In genomic region chr3:152623286-152623685, GRCh38 we compare ENCODE assay signal across 19 cellular contexts.
DNase-seq lines count a peak whose midpoint lies in the region; TF ChIP-seq lines count a peak whose summit lies in the region.
"Had no signal": no experiment of that assay in that cellular context is flagged by ENCODE, and none has a peak within 500 bp of the region (broad histone marks: within the 10 kb centered on the region; RNA-seq: fewer than 3 reads in every experiment).

No MANE protein-coding gene starts in this region.

- H3K36me3 Mint-ChIP-seq in mesothelial cell of epicardium, result no peaks in the 10 kb centered on the region
- H3K36me3 Mint-ChIP-seq: CD4-positive, CD25-positive, alpha-beta regulatory T cell had no signal

- H3K9me3 Mint-ChIP-seq in mesothelial cell of epicardium, result no peaks in the 10 kb centered on the region
- H3K9me3 Mint-ChIP-seq: CD4-positive, CD25-positive, alpha-beta regulatory T cell had no signal

- H3K4me3 Mint-ChIP-seq in mesothelial cell of epicardium, result no peak overlapping the region
- H3K4me3 Mint-ChIP-seq: B cell; CD4-positive, CD25-positive, alpha-beta regulatory T cell had no signal

- H3K4me1 Mint-ChIP-seq in mesothelial cell of epicardium, result peaks cover 18% of the 10 kb centered on the region
- H3K4me1 Mint-ChIP-seq: B cell; CD4-positive, CD25-positive, alpha-beta regulatory T cell had no signal

- peak overlapping the region; percentile 54 for H3K27ac Mint-ChIP-seq in mesothelial cell of epicardium
- H3K27ac Mint-ChIP-seq: B cell; CD4-positive, CD25-positive, alpha-beta regulatory T cell had no signal

- no peaks in the 10 kb centered on the region for H3K27me3 Mint-ChIP-seq in mesothelial cell of epicardium (ENCODE audit: low read depth)

- H3K4me3 ChIP-seq in astrocyte of the cerebellum (ENCODE audit: low read depth, low read length), result no peak overlapping the region
- H3K4me3 ChIP-seq: HAP-1, SJSA1 had no signal

- peak; percentile 42 for DNase-seq in MV-4-11 (lab: John Stamatoyannopoulos, UW)
- DNase-seq in astrocyte of the cerebellum (ENCODE audit: low read depth), result peak; percentile 46
- DNase-seq in mesothelial cell of epicardium (ENCODE audit: low spot score in 2 of 2, unreplicated experiment in 2 of 2), result no peak
- DNase-seq in HuH-7 (ENCODE audit: low spot score), result no peak
- no peak for DNase-seq in NCI-H146 (lab: John Stamatoyannopoulos, UW)
- DNase-seq in NCI-H1048 (lab: John Stamatoyannopoulos, UW), result no peak
- no peak for DNase-seq in ureter (ENCODE audit: low spot score)
- DNase-seq: CD4-positive, CD25-positive, alpha-beta regulatory T cell; EL; IMR-90; NCI-H1417; NCI-H1930; NCI-H2171; NCI-H446 treated with DMSO at 0.1 percent for 48 hours; NCI-H774; PC-3 had no signal

- no peak for TF ChIP-seq CTCF in astrocyte of the cerebellum (IDR thresholded peaks at IDR 0.05; ENCODE audit: low read depth, low read length, missing control alignments)
- no peak for TF ChIP-seq CTCF in mesothelial cell of epicardium (IDR thresholded peaks at IDR 0.05; ENCODE audit: unreplicated experiment)

- in situ Hi-C loops in astrocyte of the cerebellum (cut with HindIII; ENCODE audit: low sequenced_read_pairs), result no loop called here

Comparison
In these comparisons a context has a peak if more than half of its experiments do, and no peak if none do; other contexts are left out.
1. DNase-seq: peak in MV-4-11 (single experiment) and astrocyte of the cerebellum (single experiment); none in mesothelial cell of epicardium (0 of 2), HuH-7 (single experiment), NCI-H146 (single experiment), NCI-H1048 (single experiment) and ureter (single experiment).